Comparison of ENCODE assay signal across 35 cellular contexts in the genomic region with DNA sequence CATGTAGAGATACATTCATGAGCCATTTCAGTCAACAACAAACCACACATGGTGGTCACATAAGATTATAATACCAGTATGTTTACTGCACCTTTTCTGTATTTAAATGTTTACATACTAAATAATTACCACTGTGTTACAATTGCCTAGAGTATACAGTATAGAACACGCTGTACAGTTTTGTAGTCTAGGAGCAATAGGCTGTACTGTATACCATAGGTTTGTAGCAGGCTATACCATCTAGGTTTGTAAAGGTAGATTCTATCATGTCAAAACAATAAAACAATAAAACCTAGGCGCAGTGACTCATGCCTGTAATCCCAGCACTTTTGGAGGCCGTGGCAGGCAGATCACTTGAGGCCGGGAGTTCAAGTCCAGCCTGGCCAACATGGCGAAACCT.
"Had no signal": no experiment of that assay in that cellular context is flagged by ENCODE, and none has a peak within 500 bp of the region (broad histone marks: within the 10 kb centered on the region; RNA-seq: fewer than 3 reads in every experiment).

No MANE protein-coding gene starts in this region.

- H3K4me3 ChIP-seq: MG63 had no signal

- DNase-seq: Karpas-422, Kasumi-1, MG63, MM.1S, MV-4-11, NCI-H1048, NCI-H1092, NCI-H1092 treated with DMSO at 0.1 percent for 48 hours, NCI-H1105, NCI-H1105 treated with DMSO at 0.1 percent for 48 hours, NCI-H1417, NCI-H1417 treated with DMSO at 0.1 percent for 48 hours, NCI-H1436, NCI-H1436 treated with DMSO at 0.1 percent for 48 hours, NCI-H146, NCI-H1694, NCI-H1694 treated with DMSO at 0.1 percent for 48 hours, NCI-H187, NCI-H187 treated with DMSO at 0.1 percent for 48 hours, NCI-H1930, NCI-H2029, NCI-H2029 treated with DMSO at 0.1 percent for 48 hours, NCI-H2081, NCI-H2081 treated with DMSO at 0.1 percent for 48 hours, NCI-H2107, NCI-H2171, NCI-H2171 treated with DMSO at 0.1 percent for 48 hours, NCI-H2227 treated with DMSO at 0.1 percent for 48 hours, NCI-H226, NCI-H345, NCI-H446, NCI-H446 treated with DMSO at 0.1 percent for 48 hours, NCI-H510A, NCI-H510A treated with DMSO at 0.1 percent for 48 hours, NCI-H524 had no signal
